Comparison of ENCODE assay signal across 21 cellular contexts in the genomic region with DNA sequence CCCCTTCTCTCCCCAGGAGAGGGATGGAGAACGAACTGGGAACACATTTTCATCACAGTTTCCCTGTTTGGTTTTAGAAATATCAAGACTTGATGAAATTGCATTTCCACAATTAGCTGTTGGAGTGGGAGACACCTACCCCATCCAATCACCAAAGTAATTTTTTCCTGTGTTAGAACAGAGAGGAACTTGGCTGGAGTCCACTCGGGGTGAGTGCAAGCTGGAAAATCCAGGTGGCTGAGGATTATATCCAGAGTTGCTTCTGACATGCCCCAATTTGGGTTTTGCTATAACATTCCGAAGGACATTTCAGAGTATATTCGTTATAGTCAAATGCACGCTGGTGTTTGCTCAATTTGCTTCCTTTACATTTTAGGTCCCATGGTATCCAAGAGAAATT.
"Had no signal": no experiment of that assay in that cellular context is flagged by ENCODE, and none has a peak within 500 bp of the region (broad histone marks: within the 10 kb centered on the region; RNA-seq: fewer than 3 reads in every experiment).

No MANE protein-coding gene starts in this region.

- DNase-seq: effector CD8-positive, alpha-beta T cell; effector memory CD8-positive, alpha-beta T cell; endodermal cell; erythroblast; esophagus squamous epithelium; foreskin melanocyte; gastrocnemius medialis; glutamatergic neuron; head of caudate nucleus; heart right ventricle; hippocampal formation; left cardiac atrium; left lung; left ventricle myocardium superior; lower lobe of right lung; mucosa of descending colon; naive B cell had no signal

- H3K27me3 ChIP-seq: dorsolateral prefrontal cortex, gastrocnemius medialis had no signal

- H3K27ac ChIP-seq: coronary artery, epithelial cell of prostate, esophagus squamous epithelium, gastrocnemius medialis, heart right ventricle, left lung, lower lobe of right lung had no signal

- ATAC-seq: effector memory CD8-positive, alpha-beta T cell; esophagus mucosa; gastrocnemius medialis; heart right ventricle; left cardiac atrium; left lung; left ventricle myocardium superior; lower lobe of right lung; mucosa of descending colon had no signal

- H3K36me3 ChIP-seq: esophagus squamous epithelium, gastrocnemius medialis, heart right ventricle, left lung, lower lobe of right lung had no signal

- H3K4me1 ChIP-seq: esophagus squamous epithelium, gastrocnemius medialis, heart right ventricle, left lung, lower lobe of right lung had no signal

- H3K4me3 ChIP-seq: coronary artery, dorsolateral prefrontal cortex, esophagus squamous epithelium, gastrocnemius medialis, heart right ventricle, left lung, lower lobe of right lung, mucosa of descending colon had no signal
